ENCODE assay signal across 2 cellular contexts in genomic region chr1:77639557-77640069, GRCh38.
TF ChIP-seq lines count a peak whose summit lies in the region.

No MANE protein-coding gene starts in this region.

TF ChIP-seq in A549, 52 proteins besides CTCF, POLR2A, EP300 and RAD21 (continued from another document):
- TF ChIP-seq, protein P1, sequence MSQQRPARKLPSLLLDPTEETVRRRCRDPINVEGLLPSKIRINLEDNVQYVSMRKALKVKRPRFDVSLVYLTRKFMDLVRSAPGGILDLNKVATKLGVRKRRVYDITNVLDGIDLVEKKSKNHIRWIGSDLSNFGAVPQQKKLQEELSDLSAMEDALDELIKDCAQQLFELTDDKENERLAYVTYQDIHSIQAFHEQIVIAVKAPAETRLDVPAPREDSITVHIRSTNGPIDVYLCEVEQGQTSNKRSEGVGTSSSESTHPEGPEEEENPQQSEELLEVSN (IDR thresholded peaks at IDR 0.05; ENCODE audit: borderline replicate concordance, low read depth) = no peak
- TF ChIP-seq CHD4 (IDR thresholded peaks at IDR 0.05; ENCODE audit: borderline replicate concordance) = no peak

TF ChIP-seq in endothelial cell of umbilical vein, 7 proteins besides CTCF, POLR2A, EP300 and RAD21 (continued from another document):
- TF ChIP-seq MAX (IDR thresholded peaks at IDR 0.05; ENCODE audit: insufficient read depth, insufficient read length) = no peak
- TF ChIP-seq EZH2 (IDR thresholded peaks at IDR 0.05; ENCODE audit: borderline replicate concordance, low read depth, low read length, severe bottlenecking) = no peak
